8 cellular contexts compared by ENCODE assay signal in the genomic region with DNA sequence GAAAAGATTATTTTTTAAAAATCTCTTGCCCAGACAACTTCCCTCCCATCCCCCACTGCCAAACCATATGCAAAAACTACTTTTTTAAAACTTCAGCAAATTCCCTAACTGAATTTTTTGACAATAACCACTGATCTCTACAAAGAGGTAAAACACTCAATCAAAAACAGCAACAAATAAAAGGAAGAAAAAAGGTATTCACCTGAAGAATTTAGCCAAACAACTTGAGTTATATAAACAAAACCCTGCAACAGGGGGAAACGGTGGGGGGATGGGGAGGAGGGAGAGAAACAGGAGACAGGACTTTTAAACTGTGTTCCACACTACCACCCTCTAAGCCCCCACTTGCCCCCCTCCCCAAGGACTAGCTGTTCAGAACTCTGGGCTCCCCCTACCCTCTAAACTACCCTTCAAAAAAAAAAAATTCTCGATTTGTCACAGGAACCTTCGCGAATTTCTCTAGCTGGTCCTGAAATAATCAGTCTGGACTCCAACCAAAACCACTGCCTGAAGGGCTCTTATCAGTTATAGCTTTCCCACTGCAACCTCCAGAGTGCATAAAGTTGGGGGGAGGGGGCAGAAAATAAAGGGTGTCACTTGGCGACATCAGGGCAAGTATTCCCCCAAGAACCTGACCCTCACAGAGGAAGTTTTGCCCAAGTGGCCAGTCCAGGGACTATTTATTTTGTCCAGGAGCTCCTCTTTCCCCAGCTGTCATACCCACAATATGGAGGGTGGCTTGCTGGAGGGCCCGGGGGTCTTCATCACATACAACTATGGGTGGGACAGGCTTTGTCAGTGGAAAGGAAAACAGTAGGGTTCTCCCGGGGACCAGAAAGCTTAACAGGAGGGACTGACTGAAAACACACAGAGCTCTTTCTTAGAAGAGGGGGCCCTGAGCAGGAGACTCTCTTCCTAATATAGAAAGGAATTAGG. TPM values are rescaled to one million over a fixed set of nuclear protein-coding genes. Genes with fewer than 3 reads are reported as not detected.
DNase-seq lines count a peak whose midpoint lies in the region; ATAC-seq, FAIRE-seq and TF ChIP-seq lines count a peak whose summit lies in the region.

No MANE protein-coding gene starts in this region.

- no peaks in the 10 kb centered on the region for H3K9me3 Mint-ChIP-seq in activated naive CD4-positive, alpha-beta T cell treated with anti-CD3 and anti-CD28 coated beads for 36 hours

- no peaks in the 10 kb centered on the region for H3K36me3 ChIP-seq in pancreas

- no peak for FAIRE-seq in pancreas (lab: Jason Lieb, UNC)

- intact Hi-C loops in activated naive CD4-positive, alpha-beta T cell treated with anti-CD3 and anti-CD28 coated beads for 36 hours (cut with micrococcal nuclease) = loop anchor here (1.0 to 10.0 kb wide), 10 partner anchors 99 to 1155 kb away; a partner anchor contains a TSS
- intact Hi-C loops in pancreas (cut with DNase I) = no loop called here

- H3K27ac Mint-ChIP-seq in activated naive CD4-positive, alpha-beta T cell treated with anti-CD3 and anti-CD28 coated beads for 36 hours = peak overlapping the region; percentile 67

- peak in 3 of 4 donors; percentile 14 to 33 (median 24) for ATAC-seq in pancreas
- ATAC-seq in GM19351 (IDR thresholded peaks at IDR 0.05; ENCODE audit: unreplicated experiment) = no peak
- ATAC-seq in HG02852 (IDR thresholded peaks at IDR 0.05; ENCODE audit: unreplicated experiment) = no peak

- H3K9me3 ChIP-seq in pancreas = no peaks in the 10 kb centered on the region

- H3K27me3 ChIP-seq in pancreas = no peaks in the 10 kb centered on the region

- H3K4me1 Mint-ChIP-seq in activated naive CD4-positive, alpha-beta T cell treated with anti-CD3 and anti-CD28 coated beads for 36 hours (ENCODE audit: low read depth) = peaks cover 16% of the 10 kb centered on the region

- CTCF ChIA-PET in activated naive CD4-positive, alpha-beta T cell treated with anti-CD3 and anti-CD28 coated beads for 36 hours (lab: Charles Lee) = interaction anchor here (0.6 to 1.9 kb wide), 4 partner anchors 37 to 573 kb away, joined by 3 to 11 read pairs (median 4); no protein-coding TSS in a partner anchor

- H3K4me1 ChIP-seq in pancreas = peaks cover 9 to 21% (median 20%) of the 10 kb centered on the region in 3 donors

- 0 to 1% methylated on average over 7 of the region's 7 CpGs for WGBS in pancreas, 2 donors

- no peaks in the 10 kb centered on the region for H3K27me3 Mint-ChIP-seq in activated naive CD4-positive, alpha-beta T cell treated with anti-CD3 and anti-CD28 coated beads for 36 hours (ENCODE audit: low read depth)

- peaks cover 3% of the 10 kb centered on the region for H3K36me3 Mint-ChIP-seq in activated naive CD4-positive, alpha-beta T cell treated with anti-CD3 and anti-CD28 coated beads for 36 hours (ENCODE audit: low read depth)

- TF ChIP-seq CTCF in pancreas (IDR thresholded peaks at IDR 0.05) = no peak

- peak overlapping the region; percentile 61 to 99 (median 92) for H3K4me3 ChIP-seq in pancreas

- peak; percentile 16 for DNase-seq in activated naive CD4-positive, alpha-beta T cell treated with anti-CD3 and anti-CD28 coated beads for 36 hours
- no peak for DNase-seq in activated naive CD4-positive, alpha-beta T cell (lab: John Stamatoyannopoulos, UW)
- DNase-seq in SK-N-DZ (ENCODE audit: low spot score) (peak; percentile 19), fibroblast of peridontal ligament (ENCODE audit: extremely low read depth) (peak; percentile 17), pancreas (peak in 4 of 6 donors; percentile 30 to 60 (median 48)), NCI-H774 (lab: John Stamatoyannopoulos, UW) (no peak)

- peak overlapping the region; percentile 83 for H3K4me3 Mint-ChIP-seq in activated naive CD4-positive, alpha-beta T cell treated with anti-CD3 and anti-CD28 coated beads for 36 hours

- H3K27ac ChIP-seq in pancreas = peak overlapping the region; percentile 88 to 99 (median 93)

RNA-seq across cellular contexts. Expression of a gene that starts 1.4 kb away (rescaled TPM):
- total RNA-seq in activated naive CD4-positive, alpha-beta T cell treated with anti-CD3 and anti-CD28 coated beads for 36 hours = 10 to 100 TPM; 33.4 to 37.6 TPM
- 15.9 and 17.9 TPM in 2 replicates for polyA plus RNA-seq in SK-N-DZ (2014; cell fraction: cytosol; rRNA removed)
- 10.5 and 12.6 TPM in 2 replicates for polyA plus RNA-seq in SK-N-DZ (2014; cell fraction: nucleus; rRNA removed)
- 10 to 100 TPM; 56.7 to 85.6 (median 67.3) TPM for total RNA-seq in pancreas
- polyA plus RNA-seq in pancreas = 10 to 100 TPM; 16.7 to 27.7 TPM

Comparison
In these comparisons a context has a peak if more than half of its experiments do, and no peak if none do; other contexts are left out.
1. DNase-seq: peak in activated naive CD4-positive, alpha-beta T cell treated with anti-CD3 and anti-CD28 coated beads for 36 hours (single experiment), SK-N-DZ (single experiment), fibroblast of peridontal ligament (single experiment) and pancreas (4 of 6); none in activated naive CD4-positive, alpha-beta T cell (0 of 4) and NCI-H774 (single experiment).
2. ATAC-seq: peak in pancreas (3 of 4); none in GM19351 (single experiment) and HG02852 (single experiment).